1 cellular context compared by ENCODE assay signal in the genomic region with DNA sequence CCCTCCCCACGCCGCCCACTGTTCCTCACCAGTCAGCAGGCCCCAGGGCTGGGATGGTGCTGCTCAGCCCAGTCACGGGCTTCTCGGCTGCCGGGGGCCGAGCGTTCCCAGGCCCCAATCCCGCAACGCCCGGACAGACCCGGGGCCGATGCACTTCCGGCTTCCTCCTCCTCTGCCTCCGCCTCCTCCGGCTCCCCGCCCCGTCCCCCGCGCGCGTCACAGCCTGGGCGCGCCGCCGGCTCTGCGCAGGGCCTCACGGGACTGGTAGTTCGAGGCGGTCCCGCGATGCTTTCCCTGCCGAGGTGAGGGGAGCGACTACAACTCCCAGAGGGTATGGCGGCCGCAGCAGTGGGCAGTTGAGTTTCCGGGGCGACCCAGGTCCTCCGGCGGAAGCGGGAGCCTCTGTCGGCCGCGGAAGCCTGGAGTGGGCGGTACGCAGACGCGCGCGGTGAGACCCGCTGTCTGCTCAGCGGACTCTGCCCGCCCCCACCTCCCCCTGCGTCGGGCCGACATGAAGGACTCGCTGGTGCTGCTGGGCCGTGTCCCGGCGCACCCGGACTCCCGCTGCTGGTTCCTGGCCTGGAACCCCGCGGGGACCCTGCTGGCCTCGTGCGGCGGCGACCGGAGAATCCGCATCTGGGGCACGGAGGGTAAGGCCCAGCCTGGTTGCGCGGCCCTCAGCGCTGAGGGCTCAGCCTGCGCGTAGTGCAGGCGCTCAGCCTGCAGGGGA.
TF ChIP-seq lines count a peak whose summit lies in the region.

A gene (plus strand): TSS at position 386 of the 730 bp plus-strand sequence. CDS start 126 bp downstream, at position 512.
A gene with protein sequence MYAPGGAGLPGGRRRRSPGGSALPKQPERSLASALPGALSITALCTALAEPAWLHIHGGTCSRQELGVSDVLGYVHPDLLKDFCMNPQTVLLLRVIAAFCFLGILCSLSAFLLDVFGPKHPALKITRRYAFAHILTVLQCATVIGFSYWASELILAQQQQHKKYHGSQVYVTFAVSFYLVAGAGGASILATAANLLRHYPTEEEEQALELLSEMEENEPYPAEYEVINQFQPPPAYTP (minus strand): TSS at position 158 of the 730 bp plus-strand sequence. CDS start 616 bp downstream, outside the sequence.

TF ChIP-seq in H1, 55 proteins besides CTCF, POLR2A, EP300 and RAD21:
- TF ChIP-seq GABPA (IDR thresholded peaks at IDR 0.05; ENCODE audit: borderline replicate concordance, insufficient read depth, low read length) (peak; percentile 85), CBX5 (IDR thresholded peaks at IDR 0.05; ENCODE audit: low read depth, low read length) (no peak), YY1 (IDR thresholded peaks at IDR 0.05; ENCODE audit: low read depth, low read length) (peak; percentile 62; the same call in 1 of the 2 replicates), KDM4A (IDR thresholded peaks at IDR 0.05; ENCODE audit: low read depth, low read length, severe bottlenecking) (peak; percentile 81), JUN (IDR thresholded peaks at IDR 0.05; ENCODE audit: low read depth, low read length) (no peak), CREB1 (IDR thresholded peaks at IDR 0.05) (peak; percentile 97), ASH2L (IDR thresholded peaks at IDR 0.05; ENCODE audit: low read length) (peak; percentile 65), KDM1A (IDR thresholded peaks at IDR 0.05; ENCODE audit: borderline replicate concordance, low read length) (no peak), BACH1 (IDR thresholded peaks at IDR 0.05; ENCODE audit: low read length) (no peak), SIN3A (conservative IDR thresholded peaks at IDR 0.05 in 1 of 2, IDR thresholded peaks at IDR 0.05 in 1 of 2; ENCODE audit: low read depth in 1 of 2, low read length in 2 of 2) (peak; percentile 7 to 77; a peak in 2 of 4 replicates), BRCA1 (IDR thresholded peaks at IDR 0.05; ENCODE audit: low read depth, low read length) (peak; percentile 85), PHF8 (conservative IDR thresholded peaks at IDR 0.05; ENCODE audit: low read depth, low read length) (peak; percentile 73), NRF1 (IDR thresholded peaks at IDR 0.05; ENCODE audit: low read depth, low read length) (0 out of 2 replicates have a peak, but pooled peaks have one; percentile 23), RNF2 (IDR thresholded peaks at IDR 0.05; ENCODE audit: borderline replicate concordance, low read depth, low read length, missing control alignments, poor library complexity, severe bottlenecking) (no peak), TAF1 (IDR thresholded peaks at IDR 0.05; ENCODE audit: low read depth, low read length) (peak; percentile 64), CHD2 (IDR thresholded peaks at IDR 0.05; ENCODE audit: low read length) (peak; percentile 97), TBP (IDR thresholded peaks at IDR 0.05; ENCODE audit: low read depth, low read length) (peak; percentile 40; the same call in 1 of the 2 replicates), HDAC2 (IDR thresholded peaks at IDR 0.05; ENCODE audit: borderline replicate concordance in 1 of 2, low read depth in 2 of 2, low read length in 2 of 2) (peak in 1 of 2 experiments; percentile 42; a peak in 1 of 4 replicates), SP1 (IDR thresholded peaks at IDR 0.05; ENCODE audit: low read depth, low read length) (peak; percentile 33; the same call in 1 of the 2 replicates), SRF (IDR thresholded peaks at IDR 0.05; ENCODE audit: low read depth, low read length) (peak; percentile 66; the same call in 1 of the 2 replicates), FOSL1 (IDR thresholded peaks at IDR 0.05; ENCODE audit: insufficient read depth, low read depth, low read length) (no peak), SIX5 (IDR thresholded peaks at IDR 0.05; ENCODE audit: low read depth, low read length) (peak; percentile 86), RBBP5 (IDR thresholded peaks at IDR 0.05; ENCODE audit: borderline replicate concordance, low read depth, low read length) (peak; percentile 92)
- TF ChIP-seq, protein P1, sequence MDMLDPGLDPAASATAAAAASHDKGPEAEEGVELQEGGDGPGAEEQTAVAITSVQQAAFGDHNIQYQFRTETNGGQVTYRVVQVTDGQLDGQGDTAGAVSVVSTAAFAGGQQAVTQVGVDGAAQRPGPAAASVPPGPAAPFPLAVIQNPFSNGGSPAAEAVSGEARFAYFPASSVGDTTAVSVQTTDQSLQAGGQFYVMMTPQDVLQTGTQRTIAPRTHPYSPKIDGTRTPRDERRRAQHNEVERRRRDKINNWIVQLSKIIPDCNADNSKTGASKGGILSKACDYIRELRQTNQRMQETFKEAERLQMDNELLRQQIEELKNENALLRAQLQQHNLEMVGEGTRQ (IDR thresholded peaks at IDR 0.05; ENCODE audit: low read length), result no peak
- TF ChIP-seq, protein P2, sequence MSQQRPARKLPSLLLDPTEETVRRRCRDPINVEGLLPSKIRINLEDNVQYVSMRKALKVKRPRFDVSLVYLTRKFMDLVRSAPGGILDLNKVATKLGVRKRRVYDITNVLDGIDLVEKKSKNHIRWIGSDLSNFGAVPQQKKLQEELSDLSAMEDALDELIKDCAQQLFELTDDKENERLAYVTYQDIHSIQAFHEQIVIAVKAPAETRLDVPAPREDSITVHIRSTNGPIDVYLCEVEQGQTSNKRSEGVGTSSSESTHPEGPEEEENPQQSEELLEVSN (IDR thresholded peaks at IDR 0.05), result peak; percentile 18; the same call in 1 of the 2 replicates
- TF ChIP-seq, protein P3, sequence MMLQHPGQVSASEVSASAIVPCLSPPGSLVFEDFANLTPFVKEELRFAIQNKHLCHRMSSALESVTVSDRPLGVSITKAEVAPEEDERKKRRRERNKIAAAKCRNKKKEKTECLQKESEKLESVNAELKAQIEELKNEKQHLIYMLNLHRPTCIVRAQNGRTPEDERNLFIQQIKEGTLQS (IDR thresholded peaks at IDR 0.05; ENCODE audit: insufficient read depth, low read depth, low read length), result peak; percentile 84
TF ChIP-seq in H1: peak in this region for 19.
